Comparison of ENCODE assay signal across 8 cellular contexts in genomic region chr6:35736293-35736894, GRCh38. TPM values are rescaled to one million over a fixed set of nuclear protein-coding genes. Genes with fewer than 3 reads are reported as not detected.
DNase-seq lines count a peak whose midpoint lies in the region; ATAC-seq and TF ChIP-seq lines count a peak whose summit lies in the region.

No MANE protein-coding gene starts in this region.

- H3K27ac Mint-ChIP-seq in CD14-positive monocyte: peak overlapping the region in 1 of 7 donors; percentile 27

- no peaks in the 10 kb centered on the region for H3K36me3 Mint-ChIP-seq in CD14-positive monocyte

- H3K27me3 Mint-ChIP-seq in CD14-positive monocyte (ENCODE audit: low read depth in 3 of 3): no peaks in the 10 kb centered on the region

- H3K4me2 ChIP-seq in OCI-LY7 (ENCODE audit: low read length): peak overlapping the region; percentile 63

- CTCF ChIA-PET in HEK293 (lab: Yijun Ruan, JAX) (interaction anchor here (0.5 to 6.6 kb wide), 72 partner anchors 10 to 441 kb away, joined by 3 to 258 read pairs (median 5); partner anchors contain the start of genes DEF6 and TEAD3), OCI-LY7 (lab: Charles Lee; ENCODE audit: unreplicated experiment) (interaction anchor here (0.9 to 1.5 kb wide), 7 partner anchors 19 to 222 kb away, joined by 3 to 12 read pairs (median 3); no protein-coding TSS in a partner anchor)

- H3K9me3 ChIP-seq in HEK293 (ENCODE audit: control insufficient read depth, insufficient read depth, low read depth, low read length) (no peaks in the 10 kb centered on the region), OCI-LY7 (ENCODE audit: low read length) (no peaks in the 10 kb centered on the region), neutrophil (no peaks in the 10 kb centered on the region), thoracic aorta (no peaks in the 10 kb centered on the region)

- H3K4me1 Mint-ChIP-seq in CD14-positive monocyte: peaks cover 31% of the 10 kb centered on the region

- H3K9me3 Mint-ChIP-seq in CD14-positive monocyte: peaks cover 0 to 2% (median 0%) of the 10 kb centered on the region in 7 donors

- peak; percentile 88 for TF ChIP-seq CTCF in CD14-positive monocyte (IDR thresholded peaks at IDR 0.05)
- peak; percentile 74 for TF ChIP-seq CTCF in HEK293 (tag by site-specific recombination; IDR thresholded peaks at IDR 0.05)
- peak; percentile 98 for TF ChIP-seq CTCF in OCI-LY7 (conservative IDR thresholded peaks at IDR 0.05; ENCODE audit: low read length)
- TF ChIP-seq CTCF in neutrophil (IDR thresholded peaks at IDR 0.05): peak; percentile 74
- TF ChIP-seq CTCF in thoracic aorta (IDR thresholded peaks at IDR 0.05): peak; percentile 91

- H3K9me2 ChIP-seq in OCI-LY7 (ENCODE audit: insufficient read depth, low read length): no peaks in the 10 kb centered on the region

- DNase-seq in CD14-positive monocyte (ENCODE audit: low spot score): peak; percentile 67
- peak; percentile 85 for DNase-seq in OCI-LY7 (ENCODE audit: low spot score)
- peak; percentile 90 to 94 for DNase-seq in activated T-cell treated with anti-CD3 and anti-CD28 coated beads, Interleukin-2, amount 50 U/mL, for 48 hours
- DNase-seq in fibroblast of peridontal ligament (ENCODE audit: extremely low read depth): peak; percentile 55
- DNase-seq in thoracic aorta (ENCODE audit: low spot score): no peak

- ATAC-seq in thoracic aorta (ENCODE audit: insufficient number of reproducible peaks, low FRiP score, low read depth) (no peak), GM21529 (IDR thresholded peaks at IDR 0.05; ENCODE audit: unreplicated experiment) (no peak)

- H3K27me3 ChIP-seq in neutrophil (no peaks in the 10 kb centered on the region), thoracic aorta (replicated peaks; ENCODE audit: insufficient read depth) (no peaks in the 10 kb centered on the region)

- no peak overlapping the region for H3K4me3 Mint-ChIP-seq in CD14-positive monocyte

- H3K4me3 ChIP-seq in HEK293 (ENCODE audit: low read depth, low read length): no peak overlapping the region
- peak overlapping the region; percentile 49 for H3K4me3 ChIP-seq in OCI-LY7 (ENCODE audit: low read depth, low read length, poor library complexity, severe bottlenecking)
- no peak overlapping the region for H3K4me3 ChIP-seq in neutrophil (ENCODE audit: low read depth in 1 of 2, low read length in 1 of 2)
- no peak overlapping the region for H3K4me3 ChIP-seq in thoracic aorta

- no peaks in the 10 kb centered on the region for H3K79me2 ChIP-seq in OCI-LY7 (ENCODE audit: insufficient read depth, low read depth, low read length)

- H3K4me1 ChIP-seq in HEK293 (ENCODE audit: control insufficient read depth, insufficient read depth, low read length) (peaks cover 5% of the 10 kb centered on the region), OCI-LY7 (ENCODE audit: insufficient read depth, low read length, poor library complexity, severe bottlenecking) (peaks cover 42% of the 10 kb centered on the region), neutrophil (ENCODE audit: control insufficient read depth in 1 of 2, insufficient read depth in 1 of 2, low read depth in 1 of 2, low read length in 1 of 2) (peaks cover 46 to 50% of the 10 kb centered on the region in 2 experiments), thoracic aorta (ENCODE audit: control insufficient read depth in 1 of 2, low read depth in 2 of 2) (peaks cover 18 to 44% of the 10 kb centered on the region in 2 donors)

- POLR2A ChIA-PET in HEK293 (lab: Yijun Ruan, JAX): interaction anchor here (0.6 to 1.0 kb wide), 7 partner anchors 8 to 265 kb away, joined by 3 to 9 read pairs (median 3); no protein-coding TSS in a partner anchor
- POLR2A ChIA-PET in OCI-LY7 (lab: Charles Lee): interaction anchor here (0.6 to 1.3 kb wide), 4 partner anchors 9 to 142 kb away, joined by 3 to 5 read pairs (median 3); no protein-coding TSS in a partner anchor

- H4K20me1 ChIP-seq in OCI-LY7 (ENCODE audit: insufficient read depth, low read length): no peaks in the 10 kb centered on the region

- H2AFZ ChIP-seq in OCI-LY7 (ENCODE audit: low read length): peak overlapping the region; percentile 90; the same call in 1 of the 2 replicates

- intact Hi-C loops in CD14-positive monocyte (cut with micrococcal nuclease) (loop anchor here (2.0 to 10.0 kb wide), 3 partner anchors 154 to 442 kb away; partner anchors contain the start of gene DEF6 (in 1 of the 2)), OCI-LY7 (cut with micrococcal nuclease; ENCODE audit: unreplicated experiment) (loop anchor here (1.0 kb wide), 1 partner anchor 152 kb away; no protein-coding TSS in a partner anchor)

- no TSS peak for BruUV-seq in OCI-LY7 (replicated peaks; lab: Mats Ljungman, UMichigan)

- H3K36me3 ChIP-seq in HEK293 (ENCODE audit: control insufficient read depth in 2 of 2, insufficient read depth in 1 of 2, low read length in 2 of 2) (no peaks in the 10 kb centered on the region), OCI-LY7 (ENCODE audit: insufficient read depth, low read length) (no peaks in the 10 kb centered on the region), neutrophil (no peaks in the 10 kb centered on the region), thoracic aorta (no peaks in the 10 kb centered on the region)

- H3K27ac ChIP-seq in HEK293 (ENCODE audit: extremely low read depth, low read depth, low read length) (no peak overlapping the region), OCI-LY7 (ENCODE audit: low read depth, low read length, poor library complexity, severe bottlenecking) (peak overlapping the region; percentile 12), neutrophil (no peak overlapping the region), thoracic aorta (no peak overlapping the region)

TF ChIP-seq in HEK293, 187 proteins besides CTCF, POLR2A, EP300 and RAD21 (continues in another document):
- TF ChIP-seq ZNF184 (tag by site-specific recombination; IDR thresholded peaks at IDR 0.05) (no peak), EGR2 (tag by site-specific recombination; IDR thresholded peaks at IDR 0.05; ENCODE audit: low read depth) (no peak), ZNF266 (tag by site-specific recombination; IDR thresholded peaks at IDR 0.05; ENCODE audit: low read depth) (no peak), ZNF335 (tag by site-specific recombination; conservative IDR thresholded peaks at IDR 0.05) (peak; percentile 82), TRIM28 (IDR thresholded peaks at IDR 0.05; ENCODE audit: borderline replicate concordance, low read length) (no peak), ZSCAN30 (tag by site-specific recombination; IDR thresholded peaks at IDR 0.05) (no peak), KLF1 (tag by site-specific recombination; IDR thresholded peaks at IDR 0.05) (peak; percentile 12; the same call in 1 of the 2 replicates), KLF10 (tag by site-specific recombination; IDR thresholded peaks at IDR 0.05) (0 out of 2 replicates have a peak, but pooled peaks have one; percentile 29), SP7 (tag by site-specific recombination; IDR thresholded peaks at IDR 0.05) (0 out of 2 replicates have a peak, but pooled peaks have one; percentile 24), ZNF514 (tag by site-specific recombination; IDR thresholded peaks at IDR 0.05) (no peak), ZNF621 (tag by site-specific recombination; IDR thresholded peaks at IDR 0.05) (no peak)
- TF ChIP-seq, protein P1, sequence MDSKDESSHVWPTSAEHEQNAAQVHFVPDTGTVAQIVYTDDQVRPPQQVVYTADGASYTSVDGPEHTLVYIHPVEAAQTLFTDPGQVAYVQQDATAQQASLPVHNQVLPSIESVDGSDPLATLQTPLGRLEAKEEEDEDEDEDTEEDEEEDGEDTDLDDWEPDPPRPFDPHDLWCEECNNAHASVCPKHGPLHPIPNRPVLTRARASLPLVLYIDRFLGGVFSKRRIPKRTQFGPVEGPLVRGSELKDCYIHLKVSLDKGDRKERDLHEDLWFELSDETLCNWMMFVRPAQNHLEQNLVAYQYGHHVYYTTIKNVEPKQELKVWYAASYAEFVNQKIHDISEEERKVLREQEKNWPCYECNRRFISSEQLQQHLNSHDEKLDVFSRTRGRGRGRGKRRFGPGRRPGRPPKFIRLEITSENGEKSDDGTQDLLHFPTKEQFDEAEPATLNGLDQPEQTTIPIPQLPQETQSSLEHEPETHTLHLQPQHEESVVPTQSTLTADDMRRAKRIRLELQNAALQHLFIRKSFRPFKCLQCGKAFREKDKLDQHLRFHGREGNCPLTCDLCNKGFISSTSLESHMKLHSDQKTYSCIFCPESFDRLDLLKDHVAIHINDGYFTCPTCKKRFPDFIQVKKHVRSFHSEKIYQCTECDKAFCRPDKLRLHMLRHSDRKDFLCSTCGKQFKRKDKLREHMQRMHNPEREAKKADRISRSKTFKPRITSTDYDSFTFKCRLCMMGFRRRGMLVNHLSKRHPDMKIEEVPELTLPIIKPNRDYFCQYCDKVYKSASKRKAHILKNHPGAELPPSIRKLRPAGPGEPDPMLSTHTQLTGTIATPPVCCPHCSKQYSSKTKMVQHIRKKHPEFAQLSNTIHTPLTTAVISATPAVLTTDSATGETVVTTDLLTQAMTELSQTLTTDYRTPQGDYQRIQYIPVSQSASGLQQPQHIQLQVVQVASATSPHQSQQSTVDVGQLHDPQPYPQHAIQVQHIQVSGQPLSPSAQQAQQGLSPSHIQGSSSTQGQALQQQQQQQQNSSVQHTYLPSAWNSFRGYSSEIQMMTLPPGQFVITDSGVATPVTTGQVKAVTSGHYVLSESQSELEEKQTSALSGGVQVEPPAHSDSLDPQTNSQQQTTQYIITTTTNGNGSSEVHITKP (tag by site-specific recombination; IDR thresholded peaks at IDR 0.05): no peak

RNA-seq across cellular contexts. Expression of gene ARMC12, which starts 0.4 kb away (rescaled TPM):
- not detected for polyA plus RNA-seq in CD14-positive monocyte
- total RNA-seq in OCI-LY7 (2014; rRNA removed; shearing (Covaris generic)): 3.4 and 3.7 TPM in 2 replicates
- total RNA-seq in OCI-LY7 (2022) (4.4 and 4.9 TPM in 2 replicates), thoracic aorta (not detected)

RNA-seq across cellular contexts. Expression of gene CLPSL2, which starts 40.0 kb away (rescaled TPM):
- polyA plus RNA-seq in CD14-positive monocyte: not detected
- not detected in 2 replicates for total RNA-seq in OCI-LY7 (2014; rRNA removed; shearing (Covaris generic))
- total RNA-seq in OCI-LY7 (2022): not detected in 2 replicates
- not detected for total RNA-seq in thoracic aorta

RNA-seq across cellular contexts. Expression of gene CLPSL1, which starts 44.4 kb away (rescaled TPM):
- polyA plus RNA-seq in CD14-positive monocyte: not detected
- not detected in 2 replicates for total RNA-seq in OCI-LY7 (2014; rRNA removed; shearing (Covaris generic))
- total RNA-seq in OCI-LY7 (2022) (not detected in 2 replicates), thoracic aorta (not detected)

RNA-seq across cellular contexts. Expression of gene FKBP5, which starts 47.7 kb away (rescaled TPM):
- 10 to 100 TPM; 56.9 to 58.5 TPM for polyA plus RNA-seq in CD14-positive monocyte
- total RNA-seq in OCI-LY7 (2014; rRNA removed; shearing (Covaris generic)): 42.5 and 43.2 TPM in 2 replicates
- total RNA-seq in OCI-LY7 (2022): 79.1 and 81.4 TPM in 2 replicates
- 100 to 1,000 TPM; 156 to 271 TPM for total RNA-seq in thoracic aorta
